Comparison of ENCODE assay signal across 11 cellular contexts in genomic region chr16:68273459-68273858, GRCh38. TPM values are rescaled to one million over a fixed set of nuclear protein-coding genes. Genes with fewer than 3 reads are reported as not detected.
DNase-seq lines count a peak whose midpoint lies in the region; ATAC-seq and TF ChIP-seq lines count a peak whose summit lies in the region.
"Had no signal": no experiment of that assay in that cellular context is flagged by ENCODE, and none has a peak within 500 bp of the region (broad histone marks: within the 10 kb centered on the region; RNA-seq: fewer than 3 reads in every experiment).

No MANE protein-coding gene starts in this region.

- intact Hi-C loops in right cardiac atrium (cut with DNase I) (no loop called here), Right ventricle myocardium inferior (cut with DNase I) (no loop called here), lower lobe of right lung (cut with DNase I) (no loop called here)
- intact Hi-C loops in activated CD4-positive, alpha-beta memory T cell treated with anti-CD3 and anti-CD28 coated beads for 36 hours (cut with micrococcal nuclease), result loop anchor here (10.0 kb wide), 2 partner anchors 251 to 1051 kb away; no protein-coding TSS in a partner anchor

- peak overlapping the region; percentile 7 for H3K27ac ChIP-seq in right cardiac atrium (ENCODE audit: low read length)
- H3K27ac ChIP-seq in lower lobe of right lung, result peak overlapping the region; percentile 6
- H3K27ac ChIP-seq: parathyroid adenoma had no signal

- CTCF ChIA-PET in activated CD4-positive, alpha-beta memory T cell treated with anti-CD3 and anti-CD28 coated beads for 36 hours (lab: Charles Lee), result interaction anchor here (1.2 to 7.8 kb wide), 7 partner anchors 9 to 247 kb away, joined by 4 to 58 read pairs (median 8); partner anchors contain the start of genes PRMT7, SLC7A6 and SLC7A6OS

- H3K27me3 Mint-ChIP-seq in activated CD4-positive, alpha-beta memory T cell treated with anti-CD3 and anti-CD28 coated beads for 36 hours, result no peaks in the 10 kb centered on the region

- H3K27ac Mint-ChIP-seq in activated CD4-positive, alpha-beta memory T cell treated with anti-CD3 and anti-CD28 coated beads for 36 hours, result peak overlapping the region; percentile 93

- 93% methylated on average over 5 of the region's 5 CpGs for WGBS in right cardiac atrium

- H3K4me3 ChIP-seq in right cardiac atrium (ENCODE audit: low read length) (no peak overlapping the region), lower lobe of right lung (no peak overlapping the region), foreskin fibroblast (ENCODE audit: low read depth in 1 of 2, low read length in 2 of 2) (no peak overlapping the region)
- H3K4me3 ChIP-seq: testis had no signal

- POLR2A ChIA-PET in activated CD4-positive, alpha-beta memory T cell treated with anti-CD3 and anti-CD28 coated beads for 36 hours (lab: Charles Lee), result interaction anchor here (1.2 to 3.3 kb wide), 4 partner anchors 11 to 38 kb away, joined by 4 to 18 read pairs (median 9); partner anchors contain the start of genes PLA2G15, PRMT7 and SLC7A6OS

- no peaks in the 10 kb centered on the region for H3K27me3 ChIP-seq in right cardiac atrium (ENCODE audit: control insufficient read depth, insufficient read depth)
- H3K27me3 ChIP-seq in lower lobe of right lung (ENCODE audit: low read depth), result no peaks in the 10 kb centered on the region
- H3K27me3 ChIP-seq: testis had no signal

- H3K36me3 Mint-ChIP-seq in activated CD4-positive, alpha-beta memory T cell treated with anti-CD3 and anti-CD28 coated beads for 36 hours, result peaks cover 43% of the 10 kb centered on the region

- peaks cover 20% of the 10 kb centered on the region for H3K36me3 ChIP-seq in lower lobe of right lung

- H3K4me3 Mint-ChIP-seq in activated CD4-positive, alpha-beta memory T cell treated with anti-CD3 and anti-CD28 coated beads for 36 hours, result peak overlapping the region; percentile 44

- no peak for DNase-seq in right cardiac atrium
- no peak for DNase-seq in Right ventricle myocardium inferior (ENCODE audit: missing footprints)
- DNase-seq in activated CD4-positive, alpha-beta memory T cell treated with anti-CD3 and anti-CD28 coated beads for 36 hours, result no peak
- DNase-seq in lower lobe of right lung, result no peak
- DNase-seq in NCI-H2227 (lab: John Stamatoyannopoulos, UW; ENCODE audit: unreplicated experiment), result no peak
- DNase-seq in AG20443 (ENCODE audit: low spot score), result no peak
- DNase-seq in foreskin fibroblast, result no peak
- DNase-seq: NCI-H1930, testis had no signal

- H3K4me1 ChIP-seq in right cardiac atrium (ENCODE audit: control insufficient read depth, insufficient read depth, low read length), result peaks cover 19% of the 10 kb centered on the region
- peaks cover 36% of the 10 kb centered on the region for H3K4me1 ChIP-seq in lower lobe of right lung

- no peaks in the 10 kb centered on the region for H3K9me3 Mint-ChIP-seq in activated CD4-positive, alpha-beta memory T cell treated with anti-CD3 and anti-CD28 coated beads for 36 hours

- H3K9me3 ChIP-seq in right cardiac atrium (ENCODE audit: control insufficient read depth, low read length), result no peaks in the 10 kb centered on the region
- no peaks in the 10 kb centered on the region for H3K9me3 ChIP-seq in lower lobe of right lung
- H3K9me3 ChIP-seq: testis had no signal

- peaks cover 74% of the 10 kb centered on the region for H3K4me1 Mint-ChIP-seq in activated CD4-positive, alpha-beta memory T cell treated with anti-CD3 and anti-CD28 coated beads for 36 hours (ENCODE audit: low read depth)

- TF ChIP-seq CTCF in lower lobe of right lung (IDR thresholded peaks at IDR 0.05) (no peak), foreskin fibroblast (IDR thresholded peaks at IDR 0.05; ENCODE audit: low read depth, low read length) (no peak)

- ATAC-seq in right cardiac atrium (no peak), Right ventricle myocardium inferior (no peak), lower lobe of right lung (no peak), GM19395 (IDR thresholded peaks at IDR 0.05; ENCODE audit: unreplicated experiment) (no peak)

RNA-seq across cellular contexts. Expression of gene SLC7A6, which starts 9.1 kb away (rescaled TPM):
- total RNA-seq in right cardiac atrium, result 10 to 100 TPM; 39.0 to 60.7 (median 51.3) TPM
- 25.0 TPM for polyA plus RNA-seq in right cardiac atrium
- 33.7 TPM for total RNA-seq in Right ventricle myocardium inferior
- total RNA-seq in activated CD4-positive, alpha-beta memory T cell treated with anti-CD3 and anti-CD28 coated beads for 36 hours, result 10 to 100 TPM; 62.8 to 63.8 TPM
- 47.1 TPM for total RNA-seq in lower lobe of right lung

RNA-seq across cellular contexts. Expression of gene PLA2G15, which starts 28.3 kb away (rescaled TPM):
- total RNA-seq in right cardiac atrium (10 to 100 TPM; 20.2 to 30.8 (median 28.7) TPM), Right ventricle myocardium inferior (43.8 TPM), lower lobe of right lung (45.1 TPM)
- polyA plus RNA-seq in right cardiac atrium, result 18.2 TPM
- total RNA-seq in activated CD4-positive, alpha-beta memory T cell treated with anti-CD3 and anti-CD28 coated beads for 36 hours, result 1 to 10 TPM; 8.0 to 8.7 TPM

RNA-seq across cellular contexts. Expression of gene SLC7A6OS, which starts 37.3 kb away (rescaled TPM):
- total RNA-seq in right cardiac atrium (10 to 100 TPM; 10.9 to 13.4 (median 11.9) TPM), Right ventricle myocardium inferior (12.4 TPM), lower lobe of right lung (16.8 TPM)
- polyA plus RNA-seq in right cardiac atrium, result 7.9 TPM
- 10 to 100 TPM; 20.6 to 22.2 TPM for total RNA-seq in activated CD4-positive, alpha-beta memory T cell treated with anti-CD3 and anti-CD28 coated beads for 36 hours

RNA-seq across cellular contexts. Expression of gene PRMT7, which starts 37.4 kb away (rescaled TPM):
- total RNA-seq in right cardiac atrium (10 to 100 TPM; 20.8 to 34.7 (median 32.2) TPM), Right ventricle myocardium inferior (28.9 TPM), lower lobe of right lung (36.1 TPM)
- 34.5 TPM for polyA plus RNA-seq in right cardiac atrium
- total RNA-seq in activated CD4-positive, alpha-beta memory T cell treated with anti-CD3 and anti-CD28 coated beads for 36 hours, result 10 to 100 TPM; 60.4 to 62.8 TPM

RNA-seq across cellular contexts. Expression of gene ESRP2, which starts 37.5 kb away (rescaled TPM):
- total RNA-seq in right cardiac atrium, result under 1 TPM; 0.14 to 0.59 (median 0.36) TPM
- polyA plus RNA-seq in right cardiac atrium, result 0.16 TPM
- 0.41 TPM for total RNA-seq in Right ventricle myocardium inferior
- total RNA-seq in activated CD4-positive, alpha-beta memory T cell treated with anti-CD3 and anti-CD28 coated beads for 36 hours, result under 1 TPM; 0.27 to 0.59 TPM
- 64.5 TPM for total RNA-seq in lower lobe of right lung
